In genomic region chr1:151399890-151400235, GRCh38 we compare ENCODE assay signal across 1 cellular context.
TF ChIP-seq lines count a peak whose summit lies in the region.

No MANE protein-coding gene starts in this region.

TF ChIP-seq in IMR-90, 13 proteins besides CTCF, POLR2A, EP300 and RAD21:
- no peak for TF ChIP-seq MAFK (IDR thresholded peaks at IDR 0.05; ENCODE audit: low read depth, low read length)
- TF ChIP-seq MAZ (IDR thresholded peaks at IDR 0.05; ENCODE audit: borderline replicate concordance, low read depth, low read length): no peak
- no peak for TF ChIP-seq ELK1 (IDR thresholded peaks at IDR 0.05; ENCODE audit: borderline replicate concordance, low read depth, low read length)
- no peak for TF ChIP-seq RFX5 (IDR thresholded peaks at IDR 0.05; ENCODE audit: low read depth, low read length)
- no peak for TF ChIP-seq CEBPB (IDR thresholded peaks at IDR 0.05; ENCODE audit: low read depth, low read length)
- no peak for TF ChIP-seq NFE2L2 (IDR thresholded peaks at IDR 0.05; ENCODE audit: low read depth, low read length)
- no peak for TF ChIP-seq BHLHE40 (IDR thresholded peaks at IDR 0.05; ENCODE audit: low read depth, low read length)
- TF ChIP-seq FOS (IDR thresholded peaks at IDR 0.05; ENCODE audit: low read depth, low read length): no peak
- TF ChIP-seq SMC3 (IDR thresholded peaks at IDR 0.05; ENCODE audit: low read depth, low read length): no peak
- no peak for TF ChIP-seq CHD1 (IDR thresholded peaks at IDR 0.05; ENCODE audit: low read depth, low read length)
- TF ChIP-seq USF2 (IDR thresholded peaks at IDR 0.05; ENCODE audit: low read depth, low read length): no peak
- no peak for TF ChIP-seq RCOR1 (IDR thresholded peaks at IDR 0.05; ENCODE audit: insufficient replicate concordance, low read length)
- no peak for TF ChIP-seq MXI1 (IDR thresholded peaks at IDR 0.05; ENCODE audit: borderline replicate concordance, low read depth, low read length)
